ENCODE assay signal across 10 cellular contexts in the genomic region with DNA sequence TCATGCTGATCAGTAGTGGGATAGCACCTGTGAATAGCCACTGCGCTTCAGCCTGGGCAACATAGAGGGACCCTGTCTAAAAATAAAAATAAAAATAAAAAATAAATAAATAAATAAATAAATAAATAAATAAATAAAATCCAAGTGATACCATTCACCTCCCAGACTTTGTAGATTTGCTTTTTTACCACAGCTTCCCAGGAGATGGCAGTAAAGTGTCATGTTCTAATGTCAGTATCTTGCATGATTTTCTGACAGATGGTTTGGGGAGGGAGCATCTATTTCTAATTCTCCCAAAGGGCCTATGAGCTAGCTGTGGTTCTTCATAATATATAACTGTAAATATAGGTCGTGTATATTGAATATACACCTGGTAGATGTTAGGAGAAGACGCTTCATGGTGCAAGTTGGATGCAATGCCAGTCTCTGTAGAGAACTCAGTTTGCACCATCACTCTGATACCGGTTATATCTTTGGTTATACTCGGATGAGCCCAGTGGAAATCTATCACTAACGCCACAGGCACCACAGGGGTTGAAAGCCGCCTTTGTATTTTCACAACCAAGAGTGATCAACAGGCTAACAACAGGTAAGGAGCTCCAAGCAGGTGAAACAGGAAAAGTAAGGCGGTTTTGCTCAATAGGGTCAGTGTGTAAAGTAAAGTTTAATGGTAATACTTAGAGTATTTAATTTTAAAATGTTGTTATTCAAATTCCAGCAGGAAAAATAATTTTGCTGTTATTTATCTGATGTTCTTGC. TPM values are rescaled to one million over a fixed set of nuclear protein-coding genes. Genes with fewer than 3 reads are reported as not detected.
DNase-seq lines count a peak whose midpoint lies in the region; ATAC-seq and TF ChIP-seq lines count a peak whose summit lies in the region.
"Had no signal": no experiment of that assay in that cellular context is flagged by ENCODE, and none has a peak within 500 bp of the region (broad histone marks: within the 10 kb centered on the region; RNA-seq: fewer than 3 reads in every experiment).

No MANE protein-coding gene starts in this region.

- peak; percentile 33 to 80 (median 79) for DNase-seq in CD4-positive, CD25-positive, alpha-beta regulatory T cell
- DNase-seq in GM13976 (ENCODE audit: low spot score) (peak; percentile 70), NCI-H2107 treated with DMSO at 0.1 percent for 48 hours (lab: John Stamatoyannopoulos, UW; ENCODE audit: unreplicated experiment) (peak; percentile 72), WERI-Rb-1 (peak; percentile 59), germinal center (ENCODE audit: low spot score) (peak; percentile 69), renal cortical epithelial cell (ENCODE audit: low read depth) (peak; percentile 76)

- H3K36me3 ChIP-seq in CD4-positive, CD25-positive, alpha-beta regulatory T cell (ENCODE audit: control insufficient read depth, insufficient read depth, low read length), result no peaks in the 10 kb centered on the region
- H3K36me3 ChIP-seq in WERI-Rb-1, result peaks cover 25% of the 10 kb centered on the region

- no peak overlapping the region for H3K4me3 Mint-ChIP-seq in CD4-positive, CD25-positive, alpha-beta regulatory T cell

- H3K27ac ChIP-seq in CD4-positive, CD25-positive, alpha-beta regulatory T cell (ENCODE audit: insufficient read depth, low read length, poor library complexity, severe bottlenecking), result no peak overlapping the region
- H3K27ac ChIP-seq in WERI-Rb-1, result 0 out of 2 replicates have a peak overlapping the region, but pooled peaks have one; percentile 10
- H3K27ac ChIP-seq: SJSA1, skin epidermis had no signal

- H3K4me1 Mint-ChIP-seq in CD4-positive, CD25-positive, alpha-beta regulatory T cell, result peaks cover 3 to 10% (median 5%) of the 10 kb centered on the region in 4 donors

- no peaks in the 10 kb centered on the region for H3K9me3 ChIP-seq in CD4-positive, CD25-positive, alpha-beta regulatory T cell (ENCODE audit: control insufficient read depth in 2 of 2, low read length in 2 of 2)
- H3K9me3 ChIP-seq in WERI-Rb-1 (ENCODE audit: severe bottlenecking), result no peaks in the 10 kb centered on the region
- H3K9me3 ChIP-seq: SJSA1 had no signal

- peaks cover 7% of the 10 kb centered on the region for H3K36me3 Mint-ChIP-seq in CD4-positive, CD25-positive, alpha-beta regulatory T cell

- no peak overlapping the region for H3K27ac Mint-ChIP-seq in CD4-positive, CD25-positive, alpha-beta regulatory T cell

- ATAC-seq in CD4-positive, CD25-positive, alpha-beta regulatory T cell (ENCODE audit: low read depth in 2 of 2), result peak; percentile 53 to 59
- no peak for ATAC-seq in GM21786 (IDR thresholded peaks at IDR 0.05; ENCODE audit: unreplicated experiment)
- ATAC-seq in GM21529 (IDR thresholded peaks at IDR 0.05; ENCODE audit: unreplicated experiment), result no peak

- H3K4me1 ChIP-seq in CD4-positive, CD25-positive, alpha-beta regulatory T cell (ENCODE audit: control insufficient read depth, insufficient read depth, low read length, poor library complexity, severe bottlenecking), result peaks cover 8% of the 10 kb centered on the region
- H3K4me1 ChIP-seq: SJSA1 had no signal

- H3K27me3 Mint-ChIP-seq in CD4-positive, CD25-positive, alpha-beta regulatory T cell, result peaks cover 29% of the 10 kb centered on the region

- H3K9me3 Mint-ChIP-seq in CD4-positive, CD25-positive, alpha-beta regulatory T cell, result no peaks in the 10 kb centered on the region

- H3K27me3 ChIP-seq in CD4-positive, CD25-positive, alpha-beta regulatory T cell (ENCODE audit: control insufficient read depth, insufficient read depth, low read length), result peaks cover 5% of the 10 kb centered on the region
- H3K27me3 ChIP-seq in WERI-Rb-1 (ENCODE audit: insufficient read depth, low read depth, severe bottlenecking), result no peaks in the 10 kb centered on the region

- in situ Hi-C loops in GM13976 (cut with MboI; ENCODE audit: low sequenced_read_pairs, unreplicated experiment), result loop anchor here (10.0 kb wide), 1 partner anchor 53 kb away; the partner anchor contains the start of gene LRFN3

- TF ChIP-seq CTCF in GM13976 (IDR thresholded peaks at IDR 0.05; ENCODE audit: borderline replicate concordance, control extremely low read depth, extremely low read depth, insufficient read depth, missing control alignments) (peak; percentile 55), WERI-Rb-1 (IDR thresholded peaks at IDR 0.05; ENCODE audit: low read depth, low read length) (peak; percentile 34; the same call in 1 of the 2 replicates)

- no peak overlapping the region for H3K4me3 ChIP-seq in CD4-positive, CD25-positive, alpha-beta regulatory T cell (ENCODE audit: low read depth, low read length)
- H3K4me3 ChIP-seq in WERI-Rb-1 (ENCODE audit: low read depth, low read length), result no peak overlapping the region
- H3K4me3 ChIP-seq: SJSA1, skin epidermis had no signal

RNA-seq across cellular contexts. Expression of gene APLP1, which starts 13.9 kb away (rescaled TPM):
- total RNA-seq in CD4-positive, CD25-positive, alpha-beta regulatory T cell, result not detected
- polyA plus RNA-seq in CD4-positive, CD25-positive, alpha-beta regulatory T cell, result not detected
- 0.52 and 2.9 TPM in 2 replicates for total RNA-seq in renal cortical epithelial cell

RNA-seq across cellular contexts. Expression of gene NFKBID, which starts 18.1 kb away (rescaled TPM):
- 120 TPM for total RNA-seq in CD4-positive, CD25-positive, alpha-beta regulatory T cell
- 1 to 10 TPM; 2.7 to 4.2 (median 3.6) TPM for polyA plus RNA-seq in CD4-positive, CD25-positive, alpha-beta regulatory T cell
- 4.2 and 8.7 TPM in 2 replicates for total RNA-seq in renal cortical epithelial cell

RNA-seq across cellular contexts. Expression of gene HCST, which starts 20.1 kb away (rescaled TPM):
- total RNA-seq in CD4-positive, CD25-positive, alpha-beta regulatory T cell, result 104 TPM
- polyA plus RNA-seq in CD4-positive, CD25-positive, alpha-beta regulatory T cell, result 100 to 1,000 TPM; 640 to 863 (median 760) TPM
- not detected in 2 replicates for total RNA-seq in renal cortical epithelial cell
- total RNA-seq: SJSA1 had no signal

RNA-seq across cellular contexts. Expression of gene KIRREL2, which starts 25.5 kb away (rescaled TPM):
- total RNA-seq in CD4-positive, CD25-positive, alpha-beta regulatory T cell, result not detected
- polyA plus RNA-seq in CD4-positive, CD25-positive, alpha-beta regulatory T cell, result not detected
- total RNA-seq in renal cortical epithelial cell, result not detected in 2 replicates
- total RNA-seq: SJSA1 had no signal

RNA-seq across cellular contexts. Expression of gene TYROBP, which starts 25.8 kb away (rescaled TPM):
- not detected for total RNA-seq in CD4-positive, CD25-positive, alpha-beta regulatory T cell
- polyA plus RNA-seq in CD4-positive, CD25-positive, alpha-beta regulatory T cell, result 1 to 10 TPM in 3 of 4 donors, under 1 TPM in 1; 0.49 to 6.9 (median 2.1) TPM
- not detected in 2 replicates for total RNA-seq in renal cortical epithelial cell
- total RNA-seq: SJSA1 had no signal

Comparison
In these comparisons a context has a peak if more than half of its experiments do, and no peak if none do; other contexts are left out.
1. ATAC-seq: peak in CD4-positive, CD25-positive, alpha-beta regulatory T cell (2 of 2); none in GM21786 (single experiment) and GM21529 (single experiment).
2. RNA of gene NFKBID, which starts 18.1 kb away (total RNA-seq): 120 TPM in CD4-positive, CD25-positive, alpha-beta regulatory T cell (single experiment); 4.2 to 8.7 TPM in renal cortical epithelial cell; every median in the first group is over 10 times any median in the second.
3. RNA of gene HCST, which starts 20.1 kb away (total RNA-seq): 104 TPM in CD4-positive, CD25-positive, alpha-beta regulatory T cell (single experiment); not detected in renal cortical epithelial cell; every median in the first group is over 10 times any median in the second.
4. Peak in every context shown above with its lines, with median percentiles within 50 percentile points of each other: DNase-seq.